ENCODE assay signal across 9 cellular contexts in the genomic region with DNA sequence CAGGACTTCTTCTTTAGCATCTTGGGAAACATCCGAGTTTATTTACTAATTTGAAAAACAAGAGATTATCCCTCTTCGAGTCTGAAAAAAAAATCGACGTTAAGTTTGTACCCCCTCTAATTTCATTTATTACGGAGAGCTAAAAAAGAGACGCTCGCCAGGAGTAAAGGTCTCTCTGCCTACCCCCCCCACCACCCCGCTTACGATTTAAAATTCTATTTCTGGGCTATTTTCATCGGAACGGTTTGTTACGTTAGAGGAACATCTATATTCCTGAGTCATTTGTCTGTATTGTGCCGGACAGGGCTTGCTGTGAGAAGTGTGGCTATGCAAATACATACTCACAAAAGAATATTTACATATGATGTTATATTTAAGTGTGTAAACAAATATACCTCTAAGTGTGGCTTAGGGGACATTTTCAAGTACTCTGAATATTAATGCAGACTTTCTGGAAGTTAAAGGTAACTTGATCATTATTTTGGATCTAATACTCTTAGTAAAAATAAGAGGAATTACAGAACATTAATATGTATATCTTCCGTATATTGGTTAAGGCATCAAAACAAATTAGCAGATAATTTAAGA. TPM values are rescaled to one million over a fixed set of nuclear protein-coding genes. Genes with fewer than 3 reads are reported as not detected.
A peak's percentile ranks its signal among the peaks of the same experiment; 100 is the strongest.
DNase-seq lines count a peak whose midpoint lies in the region; ATAC-seq and TF ChIP-seq lines count a peak whose summit lies in the region.
"Had no signal": no experiment of that assay in that cellular context is flagged by ENCODE, and none has a peak within 500 bp of the region (broad histone marks: within the 10 kb centered on the region; RNA-seq: fewer than 3 reads in every experiment).

No MANE protein-coding gene starts in this region.

- peaks cover 13% of the 10 kb centered on the region for H3K4me1 ChIP-seq in HUES6 (ENCODE audit: control insufficient read depth, insufficient read depth, low read length)

- H3K9ac ChIP-seq in HUES6 (ENCODE audit: low read length): no peak overlapping the region

- no peak overlapping the region for H3K27ac Mint-ChIP-seq in activated naive CD8-positive, alpha-beta T cell treated with anti-CD3 and anti-CD28 coated beads, Interleukin-2, amount 50 U/mL, for 24 hours
- H3K27ac Mint-ChIP-seq in neural crest cell (ENCODE audit: unreplicated experiment): no peak overlapping the region

- ATAC-seq in activated naive CD8-positive, alpha-beta T cell treated with anti-CD3 and anti-CD28 coated beads, Interleukin-2, amount 50 U/mL, for 24 hours: no peak

- H3K36me3 Mint-ChIP-seq in activated naive CD8-positive, alpha-beta T cell treated with anti-CD3 and anti-CD28 coated beads, Interleukin-2, amount 50 U/mL, for 24 hours (ENCODE audit: low read depth): peaks cover 7% of the 10 kb centered on the region
- peaks cover 6% of the 10 kb centered on the region for H3K36me3 Mint-ChIP-seq in neural crest cell (ENCODE audit: low read depth)

- DNase-seq in SIG-M5 treated with dmso at 0.1 percent for 504 hours (lab: John Stamatoyannopoulos, UW; ENCODE audit: unreplicated experiment) (peak; percentile 15), SIG-M5 (lab: John Stamatoyannopoulos, UW) (no peak), neural crest cell (ENCODE audit: low read depth, low spot score) (no peak), globus pallidus (ENCODE audit: low spot score) (no peak), NCI-H2227 (lab: John Stamatoyannopoulos, UW; ENCODE audit: unreplicated experiment) (no peak), NCI-H446 treated with DMSO at 0.1 percent for 48 hours (lab: John Stamatoyannopoulos, UW) (no peak)
- no peak for DNase-seq in activated naive CD8-positive, alpha-beta T cell treated with anti-CD3 and anti-CD28 coated beads, Interleukin-2, amount 50 U/mL, for 24 hours
- DNase-seq: AML-193 had no signal

- H3K9me3 ChIP-seq in HUES6 (ENCODE audit: control insufficient read depth, insufficient read depth, low read depth, low read length): no peaks in the 10 kb centered on the region

- peaks cover 63% of the 10 kb centered on the region for H3K27me3 Mint-ChIP-seq in activated naive CD8-positive, alpha-beta T cell treated with anti-CD3 and anti-CD28 coated beads, Interleukin-2, amount 50 U/mL, for 24 hours
- peaks cover 80% of the 10 kb centered on the region for H3K27me3 Mint-ChIP-seq in neural crest cell (ENCODE audit: low read depth)

- peak overlapping the region; percentile 63 for H3K4me3 ChIP-seq in HUES6 (ENCODE audit: low read depth, low read length)

- peaks cover 72% of the 10 kb centered on the region for H3K4me1 Mint-ChIP-seq in activated naive CD8-positive, alpha-beta T cell treated with anti-CD3 and anti-CD28 coated beads, Interleukin-2, amount 50 U/mL, for 24 hours
- H3K4me1 Mint-ChIP-seq in neural crest cell: peaks cover 61% of the 10 kb centered on the region

- peaks cover 71% of the 10 kb centered on the region for H3K27me3 ChIP-seq in HUES6 (ENCODE audit: control insufficient read depth, insufficient read depth, low read length)

- TF ChIP-seq CTCF in neural crest cell (conservative IDR thresholded peaks at IDR 0.05): no peak

- no peaks in the 10 kb centered on the region for H3K9me3 Mint-ChIP-seq in activated naive CD8-positive, alpha-beta T cell treated with anti-CD3 and anti-CD28 coated beads, Interleukin-2, amount 50 U/mL, for 24 hours
- no peaks in the 10 kb centered on the region for H3K9me3 Mint-ChIP-seq in neural crest cell

- H3K36me3 ChIP-seq in HUES6 (ENCODE audit: control insufficient read depth, insufficient read depth, low read length): no peaks in the 10 kb centered on the region

- H3K27ac ChIP-seq in HUES6 (ENCODE audit: low read depth, low read length): no peak overlapping the region

- peak overlapping the region; percentile 66 for H3K4me3 Mint-ChIP-seq in activated naive CD8-positive, alpha-beta T cell treated with anti-CD3 and anti-CD28 coated beads, Interleukin-2, amount 50 U/mL, for 24 hours
- H3K4me3 Mint-ChIP-seq in neural crest cell: peak overlapping the region; percentile 95

RNA-seq across cellular contexts. Expression of gene SHOX2, which starts 1.4 kb away (rescaled TPM):
- total RNA-seq in neural crest cell: 2.4 and 2.5 TPM in 2 replicates

RNA-seq across cellular contexts. Expression of gene RSRC1, which starts 2.3 kb away (rescaled TPM):
- 36.9 and 40.6 TPM in 2 replicates for total RNA-seq in neural crest cell
